ENCODE assay signal across 1 cellular context in the genomic region with DNA sequence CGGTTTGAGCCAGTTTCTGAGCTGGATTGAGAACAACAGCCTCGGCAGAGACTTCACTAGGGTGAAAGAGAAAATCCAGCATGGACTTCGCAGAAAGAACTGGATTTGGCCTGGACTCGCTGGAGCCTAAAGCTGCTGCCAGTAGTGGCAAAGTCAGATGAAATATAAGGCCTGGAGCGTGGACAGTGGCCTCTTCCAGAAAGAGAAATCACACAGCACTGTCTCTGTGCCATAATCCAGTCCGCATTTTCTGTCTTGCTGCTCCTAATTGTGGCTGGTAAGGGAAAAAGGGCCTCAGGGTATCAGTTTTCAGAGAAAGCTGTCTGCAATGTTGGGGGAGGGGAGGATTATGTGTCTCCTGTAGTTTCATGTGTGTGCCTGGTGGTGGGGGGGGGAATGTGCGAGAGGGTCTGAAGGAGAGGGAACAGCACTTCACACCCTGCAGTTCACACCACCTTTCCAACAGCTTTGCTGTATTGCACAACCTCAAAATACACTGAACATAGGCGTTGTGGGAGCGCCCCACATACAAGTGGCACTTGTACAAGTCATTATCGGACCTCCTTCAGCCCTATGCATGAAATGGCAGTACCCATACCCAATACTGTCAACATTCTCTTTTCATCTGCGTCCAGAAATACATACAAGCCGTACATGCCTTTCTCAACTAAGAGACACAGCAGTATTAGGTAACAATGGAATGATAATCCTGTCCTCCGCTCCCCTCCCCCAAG.
A peak's percentile ranks its signal among the peaks of the same experiment; 100 is the strongest.
TF ChIP-seq lines count a peak whose summit lies in the region.

No MANE protein-coding gene starts in this region.

TF ChIP-seq in K562, 482 proteins besides CTCF, POLR2A, EP300 and RAD21 (continued from another document):
- TF ChIP-seq HOMEZ (CRISPR knock-in tag; IDR thresholded peaks at IDR 0.05) (no peak), MECOM (CRISPR knock-in tag; IDR thresholded peaks at IDR 0.05) (no peak), KAT7 (CRISPR knock-in tag; IDR thresholded peaks at IDR 0.05; ENCODE audit: borderline replicate concordance) (no peak), RB1 (IDR thresholded peaks at IDR 0.05; ENCODE audit: low read depth) (0 out of 2 replicates have a peak, but pooled peaks have one; percentile 56), SUPT5H (IDR thresholded peaks at IDR 0.05) (no peak)
